ENCODE assay signal across 8 cellular contexts in genomic region chr20:17281478-17281877, GRCh38. TPM values are rescaled to one million over a fixed set of nuclear protein-coding genes. Genes with fewer than 3 reads are reported as not detected.
DNase-seq lines count a peak whose midpoint lies in the region; ATAC-seq and TF ChIP-seq lines count a peak whose summit lies in the region.

No MANE protein-coding gene starts in this region.

- no peak for TF ChIP-seq EP300 in stomach (IDR thresholded peaks at IDR 0.05)

- H3K4me3 Mint-ChIP-seq in activated CD4-positive, alpha-beta T cell treated with anti-CD3 and anti-CD28 coated beads, Interleukin-2, amount 10 ng/mL, durations not matched to agents 7 days and 5 days: no peak overlapping the region

- H3K4me1 Mint-ChIP-seq in activated CD4-positive, alpha-beta T cell treated with anti-CD3 and anti-CD28 coated beads, Interleukin-2, amount 10 ng/mL, durations not matched to agents 7 days and 5 days: no peaks in the 10 kb centered on the region

- H3K4me3 ChIP-seq in NB4 (ENCODE audit: low read depth, low read length) (no peak overlapping the region), mammary epithelial cell (replicated peaks in 1 of 3; ENCODE audit: insufficient read depth in 1 of 3, low read depth in 2 of 3, low read length in 3 of 3) (no peak overlapping the region), retinal pigment epithelial cell (ENCODE audit: low read length) (no peak overlapping the region), stomach (no peak overlapping the region)

- H3K79me2 ChIP-seq in mammary epithelial cell (ENCODE audit: insufficient read depth, low read length): no peaks in the 10 kb centered on the region

- TF ChIP-seq POLR2A in NB4 (IDR thresholded peaks at IDR 0.05; ENCODE audit: extremely low read depth, insufficient read length) (no peak), stomach (IDR thresholded peaks at IDR 0.05) (no peak)

- H3K9ac ChIP-seq in mammary epithelial cell (ENCODE audit: insufficient read depth, low read length): no peak overlapping the region

- intact Hi-C loops in mammary epithelial cell (cut with micrococcal nuclease): loop anchor here (1.0 kb wide), 1 partner anchor 477 kb away; no protein-coding TSS in a partner anchor
- intact Hi-C loops in stomach (cut with DNase I; ENCODE audit: low total_unique reads): no loop called here

- no peaks in the 10 kb centered on the region for H3K27me3 ChIP-seq in mammary epithelial cell (ENCODE audit: insufficient read depth, low read length)
- no peaks in the 10 kb centered on the region for H3K27me3 ChIP-seq in stomach

- H3K4me2 ChIP-seq in mammary epithelial cell (ENCODE audit: insufficient read depth, low read depth, low read length): no peak overlapping the region

- peak; percentile 18 for DNase-seq in activated CD4-positive, alpha-beta T cell treated with anti-CD3 and anti-CD28 coated beads, Interleukin-2, amount 10 ng/mL, durations not matched to agents 7 days and 5 days
- DNase-seq in activated CD4-positive, alpha-beta T cell treated with anti-CD3 and anti-CD28 coated beads, Interleukin-2, amount 50 U/mL, for 1 hour: no peak
- DNase-seq in NB4 (ENCODE audit: low read depth) (peak; percentile 36), mammary epithelial cell (peak; percentile 18), retinal pigment epithelial cell (ENCODE audit: low read depth) (no peak), stomach (no peak)

- ATAC-seq in GM21825 (IDR thresholded peaks at IDR 0.05; ENCODE audit: unreplicated experiment) (no peak), GM19328 (IDR thresholded peaks at IDR 0.05; ENCODE audit: unreplicated experiment) (no peak)

- no peak overlapping the region for H3K27ac Mint-ChIP-seq in activated CD4-positive, alpha-beta T cell treated with anti-CD3 and anti-CD28 coated beads, Interleukin-2, amount 10 ng/mL, durations not matched to agents 7 days and 5 days

- no peaks in the 10 kb centered on the region for H3K27me3 Mint-ChIP-seq in activated CD4-positive, alpha-beta T cell treated with anti-CD3 and anti-CD28 coated beads, Interleukin-2, amount 10 ng/mL, durations not matched to agents 7 days and 5 days

- H3K36me3 ChIP-seq in mammary epithelial cell (ENCODE audit: insufficient read depth, low read length) (no peaks in the 10 kb centered on the region), stomach (no peaks in the 10 kb centered on the region)

- POLR2A ChIA-PET in activated CD4-positive, alpha-beta T cell treated with anti-CD3 and anti-CD28 coated beads, Interleukin-2, amount 10 ng/mL, durations not matched to agents 7 days and 5 days (lab: Charles Lee): no interaction called here

- BruUV-seq in mammary epithelial cell (replicated peaks; lab: Mats Ljungman, UMichigan): no TSS peak

- dilution Hi-C loops in mammary epithelial cell (cut with HindIII; ENCODE audit: low sequenced_read_pairs): no loop called here

- H4K20me1 ChIP-seq in mammary epithelial cell (ENCODE audit: insufficient read depth, low read length): no peaks in the 10 kb centered on the region

- H3K9me3 Mint-ChIP-seq in activated CD4-positive, alpha-beta T cell treated with anti-CD3 and anti-CD28 coated beads, Interleukin-2, amount 10 ng/mL, durations not matched to agents 7 days and 5 days: no peaks in the 10 kb centered on the region

- no peaks in the 10 kb centered on the region for H3K36me3 Mint-ChIP-seq in activated CD4-positive, alpha-beta T cell treated with anti-CD3 and anti-CD28 coated beads, Interleukin-2, amount 10 ng/mL, durations not matched to agents 7 days and 5 days (ENCODE audit: low read depth)

- in situ Hi-C loops in mammary epithelial cell (cut with MboI; ENCODE audit: low sequenced_read_pairs in 2 of 2): no loop called here

- no peak overlapping the region for H3K27ac ChIP-seq in mammary epithelial cell (ENCODE audit: insufficient read depth, low read depth, low read length)
- no peak overlapping the region for H3K27ac ChIP-seq in stomach

- TF ChIP-seq CTCF in NB4 (IDR thresholded peaks at IDR 0.05; ENCODE audit: low read depth, low read length): peak; percentile 80
- TF ChIP-seq CTCF in mammary epithelial cell (conservative IDR thresholded peaks at IDR 0.05 in 1 of 2, IDR thresholded peaks at IDR 0.05 in 1 of 2; ENCODE audit: extremely low read depth in 1 of 2, insufficient read depth in 1 of 2, low read depth in 1 of 2, low read length in 2 of 2): peak; percentile 43 to 45
- peak; percentile 57 for TF ChIP-seq CTCF in retinal pigment epithelial cell (conservative IDR thresholded peaks at IDR 0.05; ENCODE audit: low read depth, low read length)
- no peak for TF ChIP-seq CTCF in stomach (IDR thresholded peaks at IDR 0.05)

- H3K9me3 ChIP-seq in mammary epithelial cell (replicated peaks; ENCODE audit: insufficient read depth, low read length) (no peaks in the 10 kb centered on the region), stomach (no peaks in the 10 kb centered on the region)

- H3K4me1 ChIP-seq in mammary epithelial cell (ENCODE audit: insufficient read depth, low read length) (no peaks in the 10 kb centered on the region), stomach (no peaks in the 10 kb centered on the region)

- CTCF ChIA-PET in activated CD4-positive, alpha-beta T cell treated with anti-CD3 and anti-CD28 coated beads, Interleukin-2, amount 10 ng/mL, durations not matched to agents 7 days and 5 days (lab: Charles Lee): no interaction called here
- CTCF ChIA-PET in mammary epithelial cell (lab: Charles Lee; ENCODE audit: low non-redundant PET): no interaction called here

- H2AFZ ChIP-seq in mammary epithelial cell (ENCODE audit: low read depth, low read length): no peak overlapping the region

RNA-seq across cellular contexts. Expression of gene PCSK2, which starts 54.6 kb away (rescaled TPM):
- total RNA-seq in activated CD4-positive, alpha-beta T cell treated with anti-CD3 and anti-CD28 coated beads, Interleukin-2, amount 10 ng/mL, durations not matched to agents 7 days and 5 days: not detected
- total RNA-seq in mammary epithelial cell (not detected), stomach (1 to 10 TPM in 3 of 5 donors, not detected in 2; 1.7 to 3.7 (median 3.6) TPM)
- polyA plus RNA-seq in mammary epithelial cell (not detected), stomach (under 1 TPM; 0.15 to 0.65 (median 0.19) TPM)
- not detected for polyA minus RNA-seq in mammary epithelial cell

Comparison
In these comparisons a context has a peak if more than half of its experiments do, and no peak if none do; other contexts are left out.
1. DNase-seq: peak in activated CD4-positive, alpha-beta T cell treated with anti-CD3 and anti-CD28 coated beads, Interleukin-2, amount 10 ng/mL, durations not matched to agents 7 days and 5 days (single experiment), NB4 (single experiment) and mammary epithelial cell (single experiment); none in activated CD4-positive, alpha-beta T cell treated with anti-CD3 and anti-CD28 coated beads, Interleukin-2, amount 50 U/mL, for 1 hour (single experiment), retinal pigment epithelial cell (single experiment) and stomach (single experiment).
2. CTCF ChIP-seq: peak in NB4 (single experiment), mammary epithelial cell (2 of 2) and retinal pigment epithelial cell (single experiment); none in stomach (0 of 7).